9 cellular contexts compared by ENCODE assay signal in the genomic region with DNA sequence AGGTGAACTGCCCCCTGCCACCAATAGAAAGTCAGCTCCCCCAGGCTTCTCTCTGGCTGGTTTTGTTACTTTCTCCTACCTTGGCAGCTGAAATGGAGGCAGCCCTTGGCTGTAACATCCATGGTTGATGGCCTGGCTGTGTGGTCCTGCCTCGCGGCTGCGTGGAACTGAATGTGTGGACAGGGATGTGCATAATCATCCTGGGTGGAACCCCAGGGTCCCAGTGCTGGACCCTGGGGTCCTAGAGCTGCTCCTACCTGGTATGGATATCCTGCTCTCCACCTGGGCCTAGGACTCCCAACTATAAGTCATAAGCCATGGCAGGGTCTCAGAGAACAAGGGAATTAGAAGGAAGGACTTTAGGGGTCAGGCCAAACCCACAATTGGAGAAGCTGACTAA.
DNase-seq lines count a peak whose midpoint lies in the region; ATAC-seq, FAIRE-seq and TF ChIP-seq lines count a peak whose summit lies in the region.
"Had no signal": no experiment of that assay in that cellular context is flagged by ENCODE, and none has a peak within 500 bp of the region (broad histone marks: within the 10 kb centered on the region; RNA-seq: fewer than 3 reads in every experiment).

No MANE protein-coding gene starts in this region.

- FAIRE-seq in D721Med (lab: Jason Lieb, UNC) = no peak

- no peaks in the 10 kb centered on the region for H3K79me1 ChIP-seq in mesenchymal stem cell (replicated peaks; ENCODE audit: low read length, poor library complexity, severe bottlenecking)

- H2BK120ac ChIP-seq in mesenchymal stem cell (ENCODE audit: low read depth, low read length) = no peak overlapping the region

- H3K4ac ChIP-seq in mesenchymal stem cell (ENCODE audit: low read depth in 1 of 2, low read length in 2 of 2) = peak overlapping the region in 1 of 2 experiments; percentile 59

- peak; percentile 28; the same call in 1 of the 3 replicates for ATAC-seq in DND-41 (ENCODE audit: insufficient read depth, low read depth)
- no peak for ATAC-seq in GM21528 (IDR thresholded peaks at IDR 0.05; ENCODE audit: low FRiP score, unreplicated experiment)

- H3K18ac ChIP-seq in mesenchymal stem cell (ENCODE audit: low read depth in 1 of 2, low read length in 2 of 2) = no peak overlapping the region

- WGBS in mesenchymal stem cell = 98% methylated on average over 3 of the region's 3 CpGs

- no peak overlapping the region for H3K4me3 ChIP-seq in ACC112 (ENCODE audit: low read depth, low read length)
- no peak overlapping the region for H3K4me3 ChIP-seq in DND-41 (ENCODE audit: low read depth in 1 of 2, low read length in 2 of 2)
- no peak overlapping the region for H3K4me3 ChIP-seq in OCI-LY3 (ENCODE audit: low read length)
- H3K4me3 ChIP-seq in mesenchymal stem cell (ENCODE audit: insufficient read depth in 1 of 2, low read depth in 1 of 2, low read length in 2 of 2) = no peak overlapping the region
- no peak overlapping the region for H3K4me3 ChIP-seq in WERI-Rb-1 (ENCODE audit: low read depth, low read length)
- H3K4me3 ChIP-seq: right lobe of liver had no signal

- no peaks in the 10 kb centered on the region for H3K4me1 ChIP-seq in ACC112 (ENCODE audit: control insufficient read depth, insufficient read depth, low read length, unreplicated experiment)
- peaks cover 10% of the 10 kb centered on the region for H3K4me1 ChIP-seq in DND-41 (ENCODE audit: insufficient read depth, low read length)
- H3K4me1 ChIP-seq in OCI-LY3 (ENCODE audit: low read length) = peaks cover 16% of the 10 kb centered on the region
- H3K4me1 ChIP-seq in mesenchymal stem cell (ENCODE audit: control insufficient read depth, insufficient read depth, low read depth, low read length) = peaks cover 1% of the 10 kb centered on the region
- H3K4me1 ChIP-seq: right lobe of liver had no signal

- H2BK12ac ChIP-seq in mesenchymal stem cell (ENCODE audit: low read length in 2 of 2) = peak overlapping the region in 1 of 2 experiments; percentile 12

- no peaks in the 10 kb centered on the region for H4K20me1 ChIP-seq in DND-41 (ENCODE audit: insufficient read depth, low read length)
- H4K20me1 ChIP-seq in OCI-LY3 (ENCODE audit: insufficient read depth, low read length) = no peaks in the 10 kb centered on the region

- peaks cover 4% of the 10 kb centered on the region; the same call in 1 of the 2 replicates for H3K27me3 ChIP-seq in ACC112 (ENCODE audit: insufficient read depth, low read length)
- H3K27me3 ChIP-seq in DND-41 (ENCODE audit: insufficient read depth, low read length, poor library complexity) = no peaks in the 10 kb centered on the region
- peaks cover 4% of the 10 kb centered on the region; the same call in 1 of the 2 replicates for H3K27me3 ChIP-seq in OCI-LY3 (ENCODE audit: low read depth, low read length)
- H3K27me3 ChIP-seq in mesenchymal stem cell (ENCODE audit: control insufficient read depth in 1 of 2, insufficient read depth in 1 of 2, low read length in 2 of 2) = peaks cover 14 to 17% of the 10 kb centered on the region in 2 experiments
- no peaks in the 10 kb centered on the region for H3K27me3 ChIP-seq in WERI-Rb-1 (ENCODE audit: insufficient read depth, low read depth, severe bottlenecking)
- H3K27me3 ChIP-seq: right lobe of liver had no signal

- H3K36me3 ChIP-seq in ACC112 (ENCODE audit: insufficient read depth, low read length) = no peaks in the 10 kb centered on the region
- no peaks in the 10 kb centered on the region for H3K36me3 ChIP-seq in DND-41 (ENCODE audit: insufficient read depth, low read length)
- H3K36me3 ChIP-seq in OCI-LY3 (replicated peaks; ENCODE audit: low read depth, low read length) = no peaks in the 10 kb centered on the region
- no peaks in the 10 kb centered on the region for H3K36me3 ChIP-seq in mesenchymal stem cell (ENCODE audit: control insufficient read depth in 1 of 2, insufficient read depth in 2 of 2, low read depth in 1 of 2, low read length in 2 of 2)
- no peaks in the 10 kb centered on the region for H3K36me3 ChIP-seq in WERI-Rb-1
- H3K36me3 ChIP-seq: right lobe of liver had no signal

- no peak overlapping the region for H2BK5ac ChIP-seq in mesenchymal stem cell (ENCODE audit: low read depth, low read length, poor library complexity, severe bottlenecking)

- H3K9ac ChIP-seq in DND-41 (ENCODE audit: low read depth, low read length) (peak overlapping the region; percentile 19; the same call in 1 of the 2 replicates), OCI-LY3 (ENCODE audit: low read length) (peak overlapping the region; percentile 29; the same call in 1 of the 2 replicates), mesenchymal stem cell (ENCODE audit: low read length) (no peak overlapping the region)

- H2AFZ ChIP-seq in ACC112 (ENCODE audit: low read length, unreplicated experiment) (peak overlapping the region; percentile 47), DND-41 (ENCODE audit: low read depth, low read length) (peak overlapping the region; percentile 84), OCI-LY3 (ENCODE audit: low read depth, low read length) (peak overlapping the region; percentile 97), mesenchymal stem cell (ENCODE audit: low read depth, low read length) (peak overlapping the region; percentile 55)

- H3K14ac ChIP-seq in mesenchymal stem cell (ENCODE audit: low read length in 2 of 2) = no peak overlapping the region

- H3K4me2 ChIP-seq in DND-41 (ENCODE audit: insufficient read depth, low read length) = no peak overlapping the region
- H3K4me2 ChIP-seq in OCI-LY3 (ENCODE audit: low read length) = no peak overlapping the region
- no peak overlapping the region for H3K4me2 ChIP-seq in mesenchymal stem cell (ENCODE audit: low read length, poor library complexity, severe bottlenecking)

- no peak overlapping the region for H2BK15ac ChIP-seq in mesenchymal stem cell (ENCODE audit: low read depth, poor library complexity, severe bottlenecking)

- H3K27ac ChIP-seq in ACC112 (ENCODE audit: low read depth, low read length) (no peak overlapping the region), DND-41 (ENCODE audit: low read length) (peak overlapping the region; percentile 62), OCI-LY3 (ENCODE audit: low read length) (no peak overlapping the region), mesenchymal stem cell (ENCODE audit: low read length, poor library complexity, severe bottlenecking) (no peak overlapping the region), WERI-Rb-1 (no peak overlapping the region)
- H3K27ac ChIP-seq: right lobe of liver had no signal

- no peak overlapping the region for H2AK5ac ChIP-seq in mesenchymal stem cell (ENCODE audit: low read length, severe bottlenecking)

- no peak overlapping the region for H3K23ac ChIP-seq in mesenchymal stem cell (ENCODE audit: low read length in 2 of 2)

- no peaks in the 10 kb centered on the region for H3K79me2 ChIP-seq in ACC112 (ENCODE audit: control insufficient read depth, insufficient read depth, low read length, unreplicated experiment)
- no peaks in the 10 kb centered on the region for H3K79me2 ChIP-seq in DND-41 (ENCODE audit: insufficient read depth, low read length)
- H3K79me2 ChIP-seq in OCI-LY3 (ENCODE audit: low read length) = no peaks in the 10 kb centered on the region

- H4K91ac ChIP-seq in mesenchymal stem cell (ENCODE audit: low read length) = no peak overlapping the region

- DNase-seq in DND-41 (no peak), mesenchymal stem cell (no peak), NCI-H226 (no peak), WERI-Rb-1 (no peak), D721Med (ENCODE audit: insufficient read length, low spot score) (no peak)

- H3K9me3 ChIP-seq in DND-41 (ENCODE audit: insufficient read depth, low read length, severe bottlenecking) (no peaks in the 10 kb centered on the region), OCI-LY3 (ENCODE audit: insufficient read depth, low read length) (no peaks in the 10 kb centered on the region), mesenchymal stem cell (ENCODE audit: control insufficient read depth, low read length) (no peaks in the 10 kb centered on the region), WERI-Rb-1 (ENCODE audit: severe bottlenecking) (peaks cover 2% of the 10 kb centered on the region)
- H3K9me3 ChIP-seq: right lobe of liver had no signal

- peak overlapping the region; percentile 81 for H4K8ac ChIP-seq in mesenchymal stem cell (ENCODE audit: low read length)

- no peak for TF ChIP-seq CTCF in DND-41 (IDR thresholded peaks at IDR 0.05; ENCODE audit: borderline replicate concordance, extremely low read depth, low read length, poor library complexity, severe bottlenecking)
- no peak for TF ChIP-seq CTCF in OCI-LY3 (IDR thresholded peaks at IDR 0.05; ENCODE audit: low read depth, low read length)
- TF ChIP-seq CTCF in WERI-Rb-1 (IDR thresholded peaks at IDR 0.05; ENCODE audit: low read depth, low read length) = no peak
- TF ChIP-seq CTCF in D721Med (IDR thresholded peaks at IDR 0.05; ENCODE audit: insufficient read depth, missing control alignments) = no peak

Comparison
In these comparisons a context has a peak if more than half of its experiments do, and no peak if none do; other contexts are left out.
1. H2AFZ ChIP-seq: peak in every context shown above with its lines; median percentile 97 in OCI-LY3; 84 in DND-41; 55 in mesenchymal stem cell; 47 in ACC112.